Comparison of ENCODE assay signal across 12 cellular contexts in genomic region chr7:14720792-14721191, GRCh38.
"Had no signal": no experiment of that assay in that cellular context is flagged by ENCODE, and none has a peak within 500 bp of the region (broad histone marks: within the 10 kb centered on the region; RNA-seq: fewer than 3 reads in every experiment).

No MANE protein-coding gene starts in this region.

- DNase-seq: activated CD4-positive, alpha-beta T cell treated with anti-CD3 and anti-CD28 coated beads for 36 hours; activated CD8-positive, alpha-beta memory T cell treated with anti-CD3 and anti-CD28 coated beads, Interleukin-2, amount 50 U/mL, for 4 hours; activated CD8-positive, alpha-beta T cell treated with anti-CD3 and anti-CD28 coated beads for 36 hours; activated naive CD8-positive, alpha-beta T cell treated with anti-CD3 and anti-CD28 coated beads, Interleukin-2, amount 10 ng/mL, durations not matched to agents 7 days and 5 days; activated T-cell treated with anti-CD3 and anti-CD28 coated beads, Interleukin-2, amount 50 U/mL, for 72 hours; hippocampal formation; naive thymus-derived CD8-positive, alpha-beta T cell; nucleus accumbens; T-cell; thyroid gland had no signal

- FAIRE-seq: astrocyte, urothelium cell line had no signal
